ENCODE assay signal across 1 cellular context in the genomic region with DNA sequence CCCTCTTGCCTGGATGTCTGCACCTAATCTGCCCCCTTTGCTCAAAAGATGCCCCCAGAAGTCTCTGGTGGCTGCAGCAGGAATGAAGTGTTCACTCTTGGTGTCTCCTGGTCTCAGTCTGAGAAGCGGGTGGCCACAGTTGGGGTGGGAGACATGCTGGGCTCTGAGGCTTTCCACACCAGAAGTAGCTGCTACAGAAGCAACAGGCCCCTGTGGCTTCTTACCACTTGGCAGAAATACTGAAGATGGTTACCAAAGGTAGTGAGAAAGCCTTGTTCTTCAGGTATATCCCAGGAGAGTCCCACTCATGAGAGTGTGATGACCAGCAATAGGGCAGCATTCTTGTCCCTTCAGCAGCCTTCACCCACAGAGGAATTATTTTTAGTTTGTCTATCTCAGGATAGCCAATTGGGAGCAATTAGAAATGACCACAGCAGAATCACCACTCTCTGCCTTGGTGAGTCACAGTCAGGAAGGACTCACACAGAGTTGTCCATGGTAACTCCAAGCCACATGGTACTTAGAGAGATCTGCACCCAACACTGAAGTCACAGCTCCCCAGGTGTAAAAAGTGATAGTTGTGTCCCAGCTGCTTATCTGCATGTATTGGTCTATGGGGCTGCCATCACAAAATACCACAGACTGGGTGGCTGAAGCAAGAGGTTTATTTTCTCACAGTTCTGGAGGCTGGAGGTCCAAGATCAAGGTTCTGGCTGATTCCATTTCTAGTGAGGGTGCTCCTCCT.
A peak's percentile ranks its signal among the peaks of the same experiment; 100 is the strongest.
TF ChIP-seq lines count a peak whose summit lies in the region.

No MANE protein-coding gene starts in this region.

TF ChIP-seq in K562, 482 proteins besides CTCF, POLR2A, EP300 and RAD21 (continued from another document):
- TF ChIP-seq MIER1 (IDR thresholded peaks at IDR 0.05; ENCODE audit: low read depth): no peak
- no peak for TF ChIP-seq U2AF1 (optimal IDR thresholded peaks at IDR 0.05; ENCODE audit: low read depth, low read length)
- TF ChIP-seq BRD4 (IDR thresholded peaks at IDR 0.05): no peak
- no peak for TF ChIP-seq PRMT5 (CRISPR knock-in tag; IDR thresholded peaks at IDR 0.05)
- TF ChIP-seq TEAD4 (IDR thresholded peaks at IDR 0.05; ENCODE audit: low read length): peak; percentile 51; the same call in 1 of the 2 replicates
- TF ChIP-seq TEAD4 (CRISPR knock-in tag; IDR thresholded peaks at IDR 0.05; ENCODE audit: borderline replicate concordance): no peak
- peak; percentile 49; the same call in 1 of the 2 replicates for TF ChIP-seq TAL1 (IDR thresholded peaks at IDR 0.05)
- TF ChIP-seq EZH2 (IDR thresholded peaks at IDR 0.05; ENCODE audit: borderline replicate concordance, low read depth, low read length): no peak
- TF ChIP-seq, protein P1, sequence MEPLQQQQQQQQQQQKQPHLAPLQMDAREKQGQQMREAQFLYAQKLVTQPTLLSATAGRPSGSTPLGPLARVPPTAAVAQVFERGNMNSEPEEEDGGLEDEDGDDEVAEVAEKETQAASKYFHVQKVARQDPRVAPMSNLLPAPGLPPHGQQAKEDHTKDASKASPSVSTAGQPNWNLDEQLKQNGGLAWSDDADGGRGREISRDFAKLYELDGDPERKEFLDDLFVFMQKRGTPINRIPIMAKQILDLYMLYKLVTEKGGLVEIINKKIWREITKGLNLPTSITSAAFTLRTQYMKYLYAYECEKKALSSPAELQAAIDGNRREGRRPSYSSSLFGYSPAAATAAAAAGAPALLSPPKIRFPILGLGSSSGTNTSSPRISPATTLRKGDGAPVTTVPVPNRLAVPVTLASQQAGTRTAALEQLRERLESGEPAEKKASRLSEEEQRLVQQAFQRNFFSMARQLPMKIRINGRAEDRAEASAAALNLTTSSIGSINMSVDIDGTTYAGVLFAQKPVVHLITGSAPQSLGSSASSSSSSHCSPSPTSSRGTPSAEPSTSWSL (CRISPR knock-in tag; IDR thresholded peaks at IDR 0.05; ENCODE audit: borderline replicate concordance): no peak
- TF ChIP-seq ZNF75A (CRISPR knock-in tag; IDR thresholded peaks at IDR 0.05): no peak
- peak; percentile 49 for TF ChIP-seq CBFA2T2 (conservative IDR thresholded peaks at IDR 0.05)
- TF ChIP-seq FOSL1 (tag; conservative IDR thresholded peaks at IDR 0.05): peak; percentile 47
- no peak for TF ChIP-seq SMARCA4 (IDR thresholded peaks at IDR 0.05)
- no peak for TF ChIP-seq ZNF133 (CRISPR knock-in tag; IDR thresholded peaks at IDR 0.05)
- TF ChIP-seq MCM7 (IDR thresholded peaks at IDR 0.05): no peak
- no peak for TF ChIP-seq JUN (IDR thresholded peaks at IDR 0.05; ENCODE audit: borderline replicate concordance, low read depth, low read length)
- no peak for TF ChIP-seq JUN (CRISPR knock-in tag; IDR thresholded peaks at IDR 0.05; ENCODE audit: borderline replicate concordance)
- TF ChIP-seq ZNF707 (CRISPR knock-in tag; conservative IDR thresholded peaks at IDR 0.05): no peak
- TF ChIP-seq NR3C1 (CRISPR knock-in tag; IDR thresholded peaks at IDR 0.05): no peak
- no peak for TF ChIP-seq ZZZ3 (IDR thresholded peaks at IDR 0.05)
- TF ChIP-seq SMAD1 (IDR thresholded peaks at IDR 0.05; ENCODE audit: low read depth, low read length, partially characterized antibody): no peak
- TF ChIP-seq ARID1B (IDR thresholded peaks at IDR 0.05): peak; percentile 36; the same call in 1 of the 2 replicates
- peak; percentile 77 for TF ChIP-seq CBFA2T3 (IDR thresholded peaks at IDR 0.05)
- no peak for TF ChIP-seq ZBTB8A (IDR thresholded peaks at IDR 0.05; ENCODE audit: partially characterized antibody)
- no peak for TF ChIP-seq ZSCAN32 (CRISPR knock-in tag; IDR thresholded peaks at IDR 0.05)
- TF ChIP-seq ZNF124 (CRISPR knock-in tag; IDR thresholded peaks at IDR 0.05): no peak
- TF ChIP-seq, protein P2, sequence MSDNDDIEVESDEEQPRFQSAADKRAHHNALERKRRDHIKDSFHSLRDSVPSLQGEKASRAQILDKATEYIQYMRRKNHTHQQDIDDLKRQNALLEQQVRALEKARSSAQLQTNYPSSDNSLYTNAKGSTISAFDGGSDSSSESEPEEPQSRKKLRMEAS (CRISPR knock-in tag; IDR thresholded peaks at IDR 0.05): peak; percentile 43; the same call in 1 of the 2 replicates
- no peak for TF ChIP-seq E2F3 (CRISPR knock-in tag; IDR thresholded peaks at IDR 0.05)
- no peak for TF ChIP-seq SRSF1 (IDR thresholded peaks at IDR 0.05; ENCODE audit: low read depth, low read length)
- TF ChIP-seq SMAD4 (CRISPR knock-in tag; conservative IDR thresholded peaks at IDR 0.05): no peak
TF ChIP-seq in K562: peak in this region for 14.
